Comparison of ENCODE assay signal across 8 cellular contexts in the genomic region with DNA sequence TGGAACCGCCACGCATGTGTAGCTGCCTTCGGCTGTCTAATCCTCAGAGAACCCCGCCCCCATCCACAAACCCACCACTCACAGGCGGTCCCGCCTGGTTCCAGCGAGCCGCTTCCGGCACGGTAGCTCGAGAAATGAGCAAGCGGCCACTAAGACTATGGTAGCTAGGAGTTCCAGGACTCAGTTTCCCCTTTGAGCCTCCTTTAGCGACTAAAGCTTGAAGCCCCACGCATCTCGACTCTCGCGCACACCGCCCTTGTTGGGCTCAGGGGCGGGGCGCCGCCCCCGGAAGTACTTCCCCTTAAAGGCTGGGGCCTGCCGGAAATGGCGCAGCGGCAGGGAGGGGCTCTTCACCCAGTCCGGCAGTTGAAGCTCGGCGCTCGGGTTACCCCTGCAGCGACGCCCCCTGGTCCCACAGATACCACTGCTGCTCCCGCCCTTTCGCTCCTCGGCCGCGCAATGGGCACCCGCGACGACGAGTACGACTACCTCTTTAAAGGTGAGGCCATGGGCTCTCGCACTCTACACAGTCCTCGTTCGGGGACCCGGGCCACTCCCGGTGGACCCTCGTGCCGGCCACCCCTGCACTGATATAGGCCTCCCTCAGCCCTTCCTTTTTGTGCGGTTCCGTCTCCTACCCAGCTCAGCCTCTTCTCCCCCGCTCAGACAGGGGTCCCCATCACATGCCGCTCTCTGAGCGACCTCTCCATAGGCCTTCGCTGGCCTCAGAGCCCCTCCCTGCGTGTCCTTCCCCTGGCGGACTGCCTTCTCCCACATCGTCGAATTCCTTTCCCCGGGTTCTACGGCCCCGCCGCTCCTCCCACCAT. TPM values are rescaled to one million over a fixed set of nuclear protein-coding genes. Genes with fewer than 3 reads are reported as not detected.
DNase-seq lines count a peak whose midpoint lies in the region; ATAC-seq and TF ChIP-seq lines count a peak whose summit lies in the region.

A gene (plus strand): TSS at position 365 of the 827 bp plus-strand sequence. CDS start 95 bp downstream, at position 460.

- no peak within 1 kb of the TSS for H3K23ac ChIP-seq in trophoblast cell (ENCODE audit: low read length)

- peak within 1 kb of the TSS; percentile 97 for H4K12ac ChIP-seq in trophoblast cell (ENCODE audit: low read depth, low read length)

- H2AK5ac ChIP-seq in trophoblast cell (ENCODE audit: low read length): peak within 1 kb of the TSS; percentile 64

- H3K36me3 Mint-ChIP-seq in activated naive CD8-positive, alpha-beta T cell treated with anti-CD3 and anti-CD28 coated beads, Interleukin-2, amount 50 U/mL, for 24 hours (ENCODE audit: low read depth): peaks cover 4% of the 10 kb centered on the region

- no peaks in the 10 kb centered on the region for H3K36me3 ChIP-seq in cardiac muscle cell
- peaks cover 3% of the 10 kb centered on the region in 2 experiments for H3K36me3 ChIP-seq in trophoblast cell (ENCODE audit: control insufficient read depth in 1 of 2, insufficient read depth in 2 of 2, low read length in 2 of 2)
- H3K36me3 ChIP-seq in transverse colon: no peaks in the 10 kb centered on the region

- peak within 1 kb of the TSS; percentile 73 for H3K4me2 ChIP-seq in trophoblast cell (ENCODE audit: low read length)

- peaks cover 4% of the 10 kb centered on the region for H3K27me3 Mint-ChIP-seq in activated naive CD8-positive, alpha-beta T cell treated with anti-CD3 and anti-CD28 coated beads, Interleukin-2, amount 50 U/mL, for 24 hours

- peaks cover 39% of the 10 kb centered on the region for H3K4me1 Mint-ChIP-seq in activated naive CD8-positive, alpha-beta T cell treated with anti-CD3 and anti-CD28 coated beads, Interleukin-2, amount 50 U/mL, for 24 hours

- peak within 1 kb of the TSS; percentile 92 for H3K9ac ChIP-seq in trophoblast cell (ENCODE audit: low read length)

- H2AFZ ChIP-seq in trophoblast cell (ENCODE audit: insufficient read depth, low read length, poor library complexity): peak within 1 kb of the TSS; percentile 84

- intact Hi-C loops in transverse colon (cut with DNase I; ENCODE audit: low total_unique reads): loop anchor here (10.0 kb wide), 1 partner anchor 75 kb away; a partner anchor contains a TSS

- peaks cover 14% of the 10 kb centered on the region for H3K79me2 ChIP-seq in trophoblast cell (ENCODE audit: control insufficient read depth, insufficient read depth, low read length, poor library complexity)

- peak within 1 kb of the TSS; percentile 95 for H3K14ac ChIP-seq in trophoblast cell (ENCODE audit: low read length)

- peak; percentile 85 for ATAC-seq in HG02763 (IDR thresholded peaks at IDR 0.05; ENCODE audit: unreplicated experiment)
- peak; percentile 96 for ATAC-seq in activated naive CD8-positive, alpha-beta T cell treated with anti-CD3 and anti-CD28 coated beads, Interleukin-2, amount 50 U/mL, for 24 hours

- peak within 1 kb of the TSS; percentile 87 for H3K4ac ChIP-seq in trophoblast cell (ENCODE audit: low read depth, low read length)

- no peaks in the 10 kb centered on the region for H3K9me3 Mint-ChIP-seq in activated naive CD8-positive, alpha-beta T cell treated with anti-CD3 and anti-CD28 coated beads, Interleukin-2, amount 50 U/mL, for 24 hours

- peak within 1 kb of the TSS; percentile 99 for H4K8ac ChIP-seq in trophoblast cell (ENCODE audit: low read depth, low read length)

- TF ChIP-seq POLR2A in transverse colon (IDR thresholded peaks at IDR 0.05): peak; percentile 98

- H2BK12ac ChIP-seq in trophoblast cell (ENCODE audit: low read length): peak within 1 kb of the TSS; percentile 45

- H3K27ac Mint-ChIP-seq in activated naive CD8-positive, alpha-beta T cell treated with anti-CD3 and anti-CD28 coated beads, Interleukin-2, amount 50 U/mL, for 24 hours: peak within 1 kb of the TSS; percentile 98

- H2BK5ac ChIP-seq in trophoblast cell (ENCODE audit: low read depth, low read length, poor library complexity): peak within 1 kb of the TSS; percentile 98

- no peaks in the 10 kb centered on the region for H3K9me3 ChIP-seq in cardiac muscle cell (ENCODE audit: low read depth)
- no peaks in the 10 kb centered on the region for H3K9me3 ChIP-seq in trophoblast cell (ENCODE audit: insufficient read depth, low read depth, low read length)
- H3K9me3 ChIP-seq in transverse colon: no peaks in the 10 kb centered on the region

- H3K18ac ChIP-seq in trophoblast cell (ENCODE audit: low read length): peak within 1 kb of the TSS; percentile 98

- in situ Hi-C loops in transverse colon (cut with MboI; ENCODE audit: low pct_ligation_motif_present in 1 of 4, low pct_unique_long_range_greater_than_20kb in 1 of 4, low sequenced_read_pairs in 3 of 4): loop anchor here in 1 of 4 donors (25.0 kb wide), 1 partner anchor 232 kb away; no protein-coding TSS in a partner anchor

- no CpG with 5 or more reads among the region's 62 CpGs for WGBS in trophoblast cell (ENCODE audit: extremely low coverage, insufficient coverage, insufficient read length)
- WGBS in transverse colon (ENCODE audit: low coverage in 1 of 2), 2 donors: 0 to 1% methylated on average over 16 to 58 of the region's 62 CpGs

- no peaks in the 10 kb centered on the region for H3K27me3 ChIP-seq in cardiac muscle cell
- H3K27me3 ChIP-seq in trophoblast cell (ENCODE audit: insufficient read depth, low read length): no peaks in the 10 kb centered on the region
- no peaks in the 10 kb centered on the region for H3K27me3 ChIP-seq in transverse colon

- peak; percentile 37 for TF ChIP-seq EP300 in transverse colon (IDR thresholded peaks at IDR 0.05; ENCODE audit: low read depth)

- peak; percentile 89 to 99 (median 98) for DNase-seq in NCI-H1417 (lab: John Stamatoyannopoulos, UW)
- DNase-seq in SW 1271 (lab: John Stamatoyannopoulos, UW): peak; percentile 95 to 99
- peak; percentile 95 for DNase-seq in activated naive CD8-positive, alpha-beta T cell treated with anti-CD3 and anti-CD28 coated beads, Interleukin-2, amount 50 U/mL, for 24 hours
- peak; percentile 98 for DNase-seq in cardiac muscle cell (ENCODE audit: low read depth in 1 of 2, low spot score in 1 of 2)
- DNase-seq in trophoblast cell: peak; percentile 96 to 97
- DNase-seq in transverse colon: peak; percentile 96

- peaks cover 16% of the 10 kb centered on the region for H3K79me1 ChIP-seq in trophoblast cell (ENCODE audit: low read length)

- TF ChIP-seq CTCF in GM12874 (IDR thresholded peaks at IDR 0.05; ENCODE audit: insufficient read depth, low read depth, low read length) (peak; percentile 57), cardiac muscle cell (IDR thresholded peaks at IDR 0.05; ENCODE audit: low read depth, low read length) (peak; percentile 40), transverse colon (IDR thresholded peaks at IDR 0.05) (peak; percentile 3 to 34 (median 16))

- H3K4me3 Mint-ChIP-seq in activated naive CD8-positive, alpha-beta T cell treated with anti-CD3 and anti-CD28 coated beads, Interleukin-2, amount 50 U/mL, for 24 hours: peak within 1 kb of the TSS; percentile 99

- H3K27ac ChIP-seq in cardiac muscle cell: peak within 1 kb of the TSS; percentile 92
- H3K27ac ChIP-seq in trophoblast cell (ENCODE audit: low read depth, low read length): peak within 1 kb of the TSS; percentile 76
- H3K27ac ChIP-seq in transverse colon: peak within 1 kb of the TSS; percentile 96 to 98 (median 97)

- H2BK120ac ChIP-seq in trophoblast cell (ENCODE audit: insufficient read depth, low read length, poor library complexity): peak within 1 kb of the TSS; percentile 98

- H3K4me1 ChIP-seq in cardiac muscle cell (ENCODE audit: low read depth) (peaks cover 3% of the 10 kb centered on the region), trophoblast cell (ENCODE audit: control insufficient read depth in 1 of 2, insufficient read depth in 2 of 2, low read length in 2 of 2) (peaks cover 2 to 3% of the 10 kb centered on the region in 2 experiments), transverse colon (peaks cover 0 to 35% (median 11%) of the 10 kb centered on the region in 4 donors)

- peak within 1 kb of the TSS; percentile 91 for H3K4me3 ChIP-seq in cardiac muscle cell
- H3K4me3 ChIP-seq in trophoblast cell (ENCODE audit: low read depth, low read length): peak within 1 kb of the TSS; percentile 91
- peak within 1 kb of the TSS; percentile 70 to 90 (median 82) for H3K4me3 ChIP-seq in transverse colon

- H4K91ac ChIP-seq in trophoblast cell (ENCODE audit: low read depth, low read length): peak within 1 kb of the TSS; percentile 94

RNA-seq across cellular contexts. Expression of the gene that starts here (rescaled TPM):
- total RNA-seq in cardiac muscle cell: 163 and 189 TPM in 2 replicates
- polyA plus RNA-seq in cardiac muscle cell: 247 and 259 TPM in 2 replicates
- polyA plus RNA-seq in trophoblast cell (2013): 679 and 691 TPM in 2 replicates
- total RNA-seq in transverse colon: 100 to 1,000 TPM in 2 of 4 donors, 10 to 100 TPM in 2; 25.5 to 322 (median 134) TPM

Comparison
In these comparisons a context has a peak if more than half of its experiments do, and no peak if none do; other contexts are left out.
1. Peak in every context shown above with its lines: DNase-seq, ATAC-seq, H3K4me3 ChIP-seq and H3K27ac ChIP-seq.